8 cellular contexts compared by ENCODE assay signal in the genomic region with DNA sequence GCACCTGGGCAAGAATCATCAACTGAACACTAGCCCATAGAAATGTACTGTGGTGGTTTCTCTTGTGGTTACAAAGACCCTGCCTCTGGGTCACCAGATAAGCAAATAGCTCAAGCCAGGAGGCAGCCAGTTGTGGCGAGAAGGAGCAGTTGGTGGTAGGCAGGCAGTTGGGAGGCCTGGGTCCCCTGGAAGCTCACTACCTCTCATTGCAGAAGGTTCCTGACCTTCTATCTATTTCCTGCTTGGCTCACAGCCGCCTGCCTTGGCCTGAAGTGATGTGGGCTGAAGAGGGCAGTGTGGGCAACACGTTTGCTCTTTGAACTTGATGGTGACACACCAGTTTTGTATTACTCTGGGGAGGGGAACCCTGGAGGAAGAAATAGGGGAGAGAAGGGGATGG. TPM values are rescaled to one million over a fixed set of nuclear protein-coding genes. Genes with fewer than 3 reads are reported as not detected.
DNase-seq lines count a peak whose midpoint lies in the region; ATAC-seq and TF ChIP-seq lines count a peak whose summit lies in the region.

No MANE protein-coding gene starts in this region.

- H3K27ac Mint-ChIP-seq in activated T-helper 2 cell treated with anti-CD3 and anti-CD28 coated beads, Interferon-gamma antibody, Interleukin-2, Interleukin-4, amounts not matched to agents 10 μg/mL and 5 μg/mL and 100 μg/mL, durations not matched to agents 14 hours and 24 hours and 36 hours, result no peak overlapping the region

- peak overlapping the region; percentile 69 for H3K27ac ChIP-seq in neutrophil

- H3K36me3 ChIP-seq in neutrophil, result no peaks in the 10 kb centered on the region

- H3K4me1 Mint-ChIP-seq in activated T-helper 2 cell treated with anti-CD3 and anti-CD28 coated beads, Interferon-gamma antibody, Interleukin-2, Interleukin-4, amounts not matched to agents 10 μg/mL and 5 μg/mL and 100 μg/mL, durations not matched to agents 14 hours and 24 hours and 36 hours (ENCODE audit: low read depth), result peaks cover 19% of the 10 kb centered on the region

- in situ Hi-C loops in GM13977 (cut with MboI; ENCODE audit: low pct_unique_long_range_greater_than_20kb, low sequenced_read_pairs, unreplicated experiment), result no loop called here

- H3K4me1 ChIP-seq in neutrophil (ENCODE audit: control insufficient read depth in 1 of 2, insufficient read depth in 1 of 2, low read depth in 1 of 2, low read length in 1 of 2), result peaks cover 56 to 83% of the 10 kb centered on the region in 2 experiments

- H3K36me3 Mint-ChIP-seq in activated T-helper 2 cell treated with anti-CD3 and anti-CD28 coated beads, Interferon-gamma antibody, Interleukin-2, Interleukin-4, amounts not matched to agents 10 μg/mL and 5 μg/mL and 100 μg/mL, durations not matched to agents 14 hours and 24 hours and 36 hours (ENCODE audit: low read depth), result no peaks in the 10 kb centered on the region

- no peaks in the 10 kb centered on the region for H3K27me3 Mint-ChIP-seq in activated T-helper 2 cell treated with anti-CD3 and anti-CD28 coated beads, Interferon-gamma antibody, Interleukin-2, Interleukin-4, amounts not matched to agents 10 μg/mL and 5 μg/mL and 100 μg/mL, durations not matched to agents 14 hours and 24 hours and 36 hours (ENCODE audit: low read depth)

- intact Hi-C loops in Right ventricle myocardium superior (cut with DNase I), result no loop called here
- intact Hi-C loops in activated T-helper 2 cell treated with anti-CD3 and anti-CD28 coated beads, Interferon-gamma antibody, Interleukin-2, Interleukin-4, amounts not matched to agents 10 μg/mL and 5 μg/mL and 100 μg/mL, durations not matched to agents 14 hours and 24 hours and 36 hours (cut with micrococcal nuclease), result no loop called here

- peak; percentile 40 for TF ChIP-seq CTCF in GM13977 (IDR thresholded peaks at IDR 0.05; ENCODE audit: extremely low read depth, insufficient read depth, missing control alignments)
- TF ChIP-seq CTCF in neutrophil (IDR thresholded peaks at IDR 0.05), result no peak

- no peaks in the 10 kb centered on the region for H3K9me3 ChIP-seq in neutrophil

- DNase-seq in GM13977 (ENCODE audit: low spot score) (peak; percentile 67), M059J (ENCODE audit: low read depth) (peak; percentile 20), astrocyte of the hippocampus (ENCODE audit: low read depth, low spot score) (peak; percentile 38), Right ventricle myocardium superior (no peak), NCI-H1417 treated with DMSO at 0.1 percent for 48 hours (lab: John Stamatoyannopoulos, UW) (no peak)
- DNase-seq in activated T-helper 2 cell treated with anti-CD3 and anti-CD28 coated beads, Interferon-gamma antibody, Interleukin-2, Interleukin-4, amounts not matched to agents 10 μg/mL and 5 μg/mL and 100 μg/mL, durations not matched to agents 14 hours and 24 hours and 36 hours (ENCODE audit: low spot score), result no peak

- H3K4me3 ChIP-seq in neutrophil (ENCODE audit: low read depth in 1 of 2, low read length in 1 of 2), result no peak overlapping the region

- ATAC-seq in Right ventricle myocardium superior (ENCODE audit: poor library complexity) (no peak), GM19467 (IDR thresholded peaks at IDR 0.05; ENCODE audit: unreplicated experiment) (no peak)

- H3K4me3 Mint-ChIP-seq in activated T-helper 2 cell treated with anti-CD3 and anti-CD28 coated beads, Interferon-gamma antibody, Interleukin-2, Interleukin-4, amounts not matched to agents 10 μg/mL and 5 μg/mL and 100 μg/mL, durations not matched to agents 14 hours and 24 hours and 36 hours (ENCODE audit: low read depth), result no peak overlapping the region

- no peaks in the 10 kb centered on the region for H3K9me3 Mint-ChIP-seq in activated T-helper 2 cell treated with anti-CD3 and anti-CD28 coated beads, Interferon-gamma antibody, Interleukin-2, Interleukin-4, amounts not matched to agents 10 μg/mL and 5 μg/mL and 100 μg/mL, durations not matched to agents 14 hours and 24 hours and 36 hours

- no peaks in the 10 kb centered on the region for H3K27me3 ChIP-seq in neutrophil

RNA-seq across cellular contexts. Expression of gene NECTIN1, which starts 34.7 kb away (rescaled TPM):
- 1.7 and 2.3 TPM in 2 replicates for total RNA-seq in M059J (2014; rRNA removed; shearing (Covaris generic))
- total RNA-seq in Right ventricle myocardium superior, result 15.0 TPM
- total RNA-seq in activated T-helper 2 cell treated with anti-CD3 and anti-CD28 coated beads, Interferon-gamma antibody, Interleukin-2, Interleukin-4, amounts not matched to agents 10 μg/mL and 5 μg/mL and 100 μg/mL, durations not matched to agents 14 hours and 24 hours and 36 hours, result 5.0 and 5.6 TPM in 2 replicates

Comparison
In these comparisons a context has a peak if more than half of its experiments do, and no peak if none do; other contexts are left out.
1. DNase-seq: peak in GM13977 (single experiment), M059J (single experiment) and astrocyte of the hippocampus (single experiment); none in Right ventricle myocardium superior (single experiment), NCI-H1417 treated with DMSO at 0.1 percent for 48 hours (single experiment) and activated T-helper 2 cell treated with anti-CD3 and anti-CD28 coated beads, Interferon-gamma antibody, Interleukin-2, Interleukin-4, amounts not matched to agents 10 μg/mL and 5 μg/mL and 100 μg/mL, durations not matched to agents 14 hours and 24 hours and 36 hours (single experiment).